8 cellular contexts compared by ENCODE assay signal in genomic region chr9:136409557-136410455, GRCh38. TPM values are rescaled to one million over a fixed set of nuclear protein-coding genes. Genes with fewer than 3 reads are reported as not detected.
DNase-seq lines count a peak whose midpoint lies in the region; ATAC-seq and TF ChIP-seq lines count a peak whose summit lies in the region.

No MANE protein-coding gene starts in this region.

- peaks cover 44% of the 10 kb centered on the region for H3K4me1 ChIP-seq in CD4-positive, alpha-beta memory T cell (ENCODE audit: insufficient read depth, low read length)
- peaks cover 20 to 32% of the 10 kb centered on the region in 2 donors for H3K4me1 ChIP-seq in left lung

- H3K27ac Mint-ChIP-seq in CD4-positive, alpha-beta memory T cell: peak overlapping the region; percentile 81 to 96 (median 93)
- H3K27ac Mint-ChIP-seq in T-helper 2 cell treated with Interferon-gamma antibody and Interleukin-4, amounts not matched to agents 5 μg/mL and 100 μg/mL, for 36 hours: peak overlapping the region; percentile 89

- intact Hi-C loops in CD4-positive, alpha-beta memory T cell (cut with micrococcal nuclease): loop anchor here (1.0 to 10.0 kb wide), 3 partner anchors 10 to 135 kb away; partner anchors contain the start of genes NOTCH1, SEC16A and SNAPC4
- intact Hi-C loops in left lung (cut with DNase I): no loop called here

- peaks cover 35 to 59% of the 10 kb centered on the region in 2 donors for H3K36me3 Mint-ChIP-seq in CD4-positive, alpha-beta memory T cell
- peaks cover 47% of the 10 kb centered on the region for H3K36me3 Mint-ChIP-seq in T-helper 2 cell treated with Interferon-gamma antibody and Interleukin-4, amounts not matched to agents 5 μg/mL and 100 μg/mL, for 36 hours (ENCODE audit: low read depth)

- peaks cover 29 to 68% (median 47%) of the 10 kb centered on the region in 4 donors for H3K4me1 Mint-ChIP-seq in CD4-positive, alpha-beta memory T cell
- peaks cover 33% of the 10 kb centered on the region for H3K4me1 Mint-ChIP-seq in T-helper 2 cell treated with Interferon-gamma antibody and Interleukin-4, amounts not matched to agents 5 μg/mL and 100 μg/mL, for 36 hours (ENCODE audit: low read depth)

- peak overlapping the region; percentile 66 for H3K27ac ChIP-seq in CD4-positive, alpha-beta memory T cell (ENCODE audit: low read depth, low read length)
- peak overlapping the region; percentile 13 to 86 for H3K27ac ChIP-seq in left lung

- peaks cover 0 to 2% (median 0%) of the 10 kb centered on the region in 8 donors for H3K9me3 Mint-ChIP-seq in CD4-positive, alpha-beta memory T cell
- no peaks in the 10 kb centered on the region for H3K9me3 Mint-ChIP-seq in T-helper 2 cell treated with Interferon-gamma antibody and Interleukin-4, amounts not matched to agents 5 μg/mL and 100 μg/mL, for 36 hours

- H3K36me3 ChIP-seq in CD4-positive, alpha-beta memory T cell (ENCODE audit: insufficient read depth, low read length): peaks cover 40% of the 10 kb centered on the region
- peaks cover 0 to 61% of the 10 kb centered on the region in 2 donors for H3K36me3 ChIP-seq in left lung

- peak overlapping the region; percentile 22 to 53 for H3K4me3 ChIP-seq in CD4-positive, alpha-beta memory T cell (ENCODE audit: low read length in 2 of 2)
- peak overlapping the region; percentile 69 to 97 for H3K4me3 ChIP-seq in left lung

- TF ChIP-seq CTCF in left lung (IDR thresholded peaks at IDR 0.05): no peak

- no peaks in the 10 kb centered on the region for H3K9me3 ChIP-seq in CD4-positive, alpha-beta memory T cell (ENCODE audit: control insufficient read depth in 1 of 2, low read length in 2 of 2)
- H3K9me3 ChIP-seq in left lung: no peaks in the 10 kb centered on the region

- peak overlapping the region; percentile 85 to 92 (median 90) for H3K4me3 Mint-ChIP-seq in CD4-positive, alpha-beta memory T cell
- H3K4me3 Mint-ChIP-seq in T-helper 2 cell treated with Interferon-gamma antibody and Interleukin-4, amounts not matched to agents 5 μg/mL and 100 μg/mL, for 36 hours: peak overlapping the region; percentile 92

- ATAC-seq in GM19351 (IDR thresholded peaks at IDR 0.05; ENCODE audit: unreplicated experiment) (peak; percentile 22), HG03565 (IDR thresholded peaks at IDR 0.05; ENCODE audit: unreplicated experiment) (peak; percentile 11), left lung (peak; percentile 54)

- no peaks in the 10 kb centered on the region for H3K27me3 ChIP-seq in CD4-positive, alpha-beta memory T cell (ENCODE audit: insufficient read depth, low read length)
- H3K27me3 ChIP-seq in left lung: no peaks in the 10 kb centered on the region

- CTCF ChIA-PET in CD4-positive, alpha-beta memory T cell (lab: Charles Lee; ENCODE audit: partially characterized antibody): interaction anchor here (0.8 to 2.5 kb wide), 4 partner anchors 9 to 47 kb away, joined by 3 to 20 read pairs (median 5); partner anchors contain the start of genes DNLZ and SNAPC4

- peak in 4 of 5 donors; percentile 28 to 63 (median 30) for DNase-seq in CD4-positive, alpha-beta memory T cell
- DNase-seq in T-helper 2 cell treated with Interferon-gamma antibody and Interleukin-4, amounts not matched to agents 5 μg/mL and 100 μg/mL, for 36 hours (ENCODE audit: low spot score): peak; percentile 28
- DNase-seq in cerebellum (ENCODE audit: low spot score) (peak; percentile 48), left lung (peak; percentile 48 to 84), NCI-H524 treated with DMSO at 0.1 percent for 48 hours (lab: John Stamatoyannopoulos, UW) (no peak)
- peak; percentile 63 for DNase-seq in stimulated activated CD8-positive, alpha-beta memory T cell treated with anti-CD3 and anti-CD28 coated beads, Interleukin-4, amount 100 ng/mL, for 48 hours

- POLR2A ChIA-PET in CD4-positive, alpha-beta memory T cell (lab: Charles Lee; ENCODE audit: partially characterized antibody): interaction anchor here (0.7 to 4.6 kb wide), 11 partner anchors 9 to 129 kb away, joined by 3 to 36 read pairs (median 4); partner anchors contain the start of genes DNLZ and SNAPC4

- H3K27me3 Mint-ChIP-seq in CD4-positive, alpha-beta memory T cell: no peaks in the 10 kb centered on the region
- no peaks in the 10 kb centered on the region for H3K27me3 Mint-ChIP-seq in T-helper 2 cell treated with Interferon-gamma antibody and Interleukin-4, amounts not matched to agents 5 μg/mL and 100 μg/mL, for 36 hours (ENCODE audit: low read depth)

RNA-seq across cellular contexts. Expression of gene ENTR1, which starts 0.6 kb away (rescaled TPM):
- 10 to 100 TPM; 82.9 to 85.9 TPM for total RNA-seq in CD4-positive, alpha-beta memory T cell
- polyA plus RNA-seq in CD4-positive, alpha-beta memory T cell: 10 to 100 TPM in 1 of 2 donors, 1 to 10 TPM in 1; 8.3 to 12.7 TPM
- total RNA-seq in cerebellum (18.3 TPM), left lung (10 to 100 TPM; 37.8 to 62.5 TPM)

RNA-seq across cellular contexts. Expression of gene PMPCA, which starts 0.7 kb away (rescaled TPM):
- total RNA-seq in CD4-positive, alpha-beta memory T cell: 10 to 100 TPM; 71.8 to 73.3 TPM
- 10 to 100 TPM; 44.2 to 45.2 TPM for polyA plus RNA-seq in CD4-positive, alpha-beta memory T cell
- total RNA-seq in cerebellum (20.8 TPM), left lung (10 to 100 TPM; 44.9 to 52.5 TPM)

RNA-seq across cellular contexts. Expression of gene SNAPC4, which starts 9.8 kb away (rescaled TPM):
- total RNA-seq in CD4-positive, alpha-beta memory T cell: 10 to 100 TPM; 13.1 to 15.4 TPM
- 1 to 10 TPM in 1 of 2 donors, under 1 TPM in 1; 0.35 to 2.1 TPM for polyA plus RNA-seq in CD4-positive, alpha-beta memory T cell
- 6.3 TPM for total RNA-seq in cerebellum
- 1 to 10 TPM; 5.8 to 7.6 TPM for total RNA-seq in left lung

RNA-seq across cellular contexts. Expression of gene INPP5E, which starts 29.8 kb away (rescaled TPM):
- total RNA-seq in CD4-positive, alpha-beta memory T cell: 10 to 100 TPM; 29.1 to 31.2 TPM
- 1 to 10 TPM; 2.0 to 5.0 TPM for polyA plus RNA-seq in CD4-positive, alpha-beta memory T cell
- total RNA-seq in cerebellum (11.1 TPM), left lung (10 to 100 TPM; 12.0 TPM)

RNA-seq across cellular contexts. Expression of gene CARD9, which starts 36.3 kb away (rescaled TPM):
- 1 to 10 TPM in 1 of 2 experiments, under 1 TPM in 1; 0.70 to 1.2 TPM for total RNA-seq in CD4-positive, alpha-beta memory T cell
- polyA plus RNA-seq in CD4-positive, alpha-beta memory T cell: under 1 TPM in 1 of 2 donors, not detected in 1; 0.41 TPM
- total RNA-seq in cerebellum: 1.9 TPM
- 10 to 100 TPM in 1 of 2 donors, 1 to 10 TPM in 1; 6.6 to 11.1 TPM for total RNA-seq in left lung
